Comparison of ENCODE assay signal across 13 cellular contexts in the genomic region with DNA sequence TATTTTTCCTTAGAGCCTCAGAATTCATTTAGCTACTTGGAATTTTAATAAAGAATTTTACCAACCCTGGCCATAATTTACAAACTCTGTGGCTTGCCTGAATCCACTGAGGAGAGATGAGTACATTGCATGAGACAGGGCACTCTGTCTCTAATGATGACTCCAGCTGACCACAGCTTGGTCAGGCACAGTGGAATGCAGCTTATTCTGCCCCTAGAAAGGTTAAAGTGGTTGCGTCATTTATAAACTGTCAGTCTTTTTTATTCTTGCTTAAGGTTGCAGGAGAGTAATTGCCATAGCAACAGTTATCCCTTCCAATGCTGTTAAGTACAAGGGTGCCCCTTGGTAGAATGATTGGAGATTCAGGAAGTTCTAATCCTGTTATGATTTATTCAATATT. TPM values are rescaled to one million over a fixed set of nuclear protein-coding genes. Genes with fewer than 3 reads are reported as not detected.
DNase-seq lines count a peak whose midpoint lies in the region; ATAC-seq and TF ChIP-seq lines count a peak whose summit lies in the region.
"Had no signal": no experiment of that assay in that cellular context is flagged by ENCODE, and none has a peak within 500 bp of the region (broad histone marks: within the 10 kb centered on the region; RNA-seq: fewer than 3 reads in every experiment).

No MANE protein-coding gene starts in this region.

- H4K20me1 ChIP-seq in OCI-LY3 (ENCODE audit: insufficient read depth, low read length): no peaks in the 10 kb centered on the region
- no peaks in the 10 kb centered on the region for H4K20me1 ChIP-seq in osteoblast (ENCODE audit: insufficient read depth, low read length)

- H3K27ac ChIP-seq in OCI-LY3 (ENCODE audit: low read length) (peak overlapping the region; percentile 39; the same call in 1 of the 2 replicates), osteoblast (ENCODE audit: low read depth, low read length) (peak overlapping the region; percentile 93)
- H3K27ac ChIP-seq: Peyer's patch had no signal

- H3K27me3 ChIP-seq in OCI-LY3 (ENCODE audit: low read depth, low read length) (no peaks in the 10 kb centered on the region), osteoblast (ENCODE audit: insufficient read depth, low read length) (no peaks in the 10 kb centered on the region)
- H3K27me3 ChIP-seq: Peyer's patch had no signal

- no peak overlapping the region for H3K9ac ChIP-seq in OCI-LY3 (ENCODE audit: low read length)

- H3K36me3 ChIP-seq in OCI-LY3 (replicated peaks; ENCODE audit: low read depth, low read length): no peaks in the 10 kb centered on the region
- H3K36me3 ChIP-seq in osteoblast (ENCODE audit: insufficient read depth, low read length): no peaks in the 10 kb centered on the region
- H3K36me3 ChIP-seq: Peyer's patch had no signal

- no peak for ATAC-seq in HG03571 (IDR thresholded peaks at IDR 0.05; ENCODE audit: unreplicated experiment)
- ATAC-seq: activated CD4-positive, CD25-positive, alpha-beta regulatory T cell treated with anti-CD3 and anti-CD28 coated beads, Interleukin-2, amount 50 U/mL, for 24 hours; activated T-cell treated with anti-CD3 and anti-CD28 coated beads, Interleukin-2, amount 50 U/mL, for 72 hours had no signal

- TF ChIP-seq CTCF in OCI-LY3 (IDR thresholded peaks at IDR 0.05; ENCODE audit: low read depth, low read length) (no peak), osteoblast (IDR thresholded peaks at IDR 0.05; ENCODE audit: extremely low read depth, low read depth, low read length) (no peak)

- H3K4me2 ChIP-seq in OCI-LY3 (ENCODE audit: low read length) (peak overlapping the region; percentile 19), osteoblast (ENCODE audit: insufficient read depth, low read length) (peak overlapping the region; percentile 49)

- H2AFZ ChIP-seq in OCI-LY3 (ENCODE audit: low read depth, low read length) (no peak overlapping the region), osteoblast (ENCODE audit: low read length) (no peak overlapping the region)

- H3K4me3 ChIP-seq in OCI-LY3 (ENCODE audit: low read length): no peak overlapping the region
- H3K4me3 ChIP-seq in osteoblast (ENCODE audit: insufficient read depth, low read length): no peak overlapping the region
- H3K4me3 ChIP-seq: Peyer's patch had no signal

- DNase-seq in GM03348 (ENCODE audit: low spot score): peak; percentile 89
- peak; percentile 93 for DNase-seq in dedifferentiated amniotic fluid mesenchymal stem cell (ENCODE audit: extremely low spot score)
- peak; percentile 82 for DNase-seq in osteoblast (ENCODE audit: insufficient read length, low spot score, missing footprints)
- no peak for DNase-seq in cortex of kidney (lab: John Stamatoyannopoulos, UW)
- no peak for DNase-seq in NCI-H446 (lab: John Stamatoyannopoulos, UW)
- DNase-seq in NCI-H526 (lab: John Stamatoyannopoulos, UW): no peak
- DNase-seq: activated T-cell treated with anti-CD3 and anti-CD28 coated beads, Interleukin-2, amount 50 U/mL, for 72 hours; H7; Peyer's patch had no signal

- H3K9me3 ChIP-seq in OCI-LY3 (ENCODE audit: insufficient read depth, low read length): no peaks in the 10 kb centered on the region
- H3K9me3 ChIP-seq in osteoblast (ENCODE audit: low read depth, low read length): no peaks in the 10 kb centered on the region
- H3K9me3 ChIP-seq: Peyer's patch had no signal

- H3K79me2 ChIP-seq in OCI-LY3 (ENCODE audit: low read length) (no peaks in the 10 kb centered on the region), osteoblast (ENCODE audit: insufficient read depth, low read length) (peaks cover 50% of the 10 kb centered on the region)

- H3K4me1 ChIP-seq in OCI-LY3 (ENCODE audit: low read length) (peaks cover 31% of the 10 kb centered on the region), osteoblast (ENCODE audit: insufficient read depth, low read length) (peaks cover 43% of the 10 kb centered on the region)
- H3K4me1 ChIP-seq: Peyer's patch had no signal

RNA-seq across cellular contexts. Expression of gene PDE4B, which starts 28.3 kb away (rescaled TPM):
- total RNA-seq in osteoblast: 19.2 and 21.4 TPM in 2 replicates
- total RNA-seq: G401 had no signal

Comparison
In these comparisons a context has a peak if more than half of its experiments do, and no peak if none do; other contexts are left out.
1. DNase-seq: peak in GM03348 (single experiment), dedifferentiated amniotic fluid mesenchymal stem cell (single experiment) and osteoblast (single experiment); none in cortex of kidney (single experiment), NCI-H446 (0 of 2) and NCI-H526 (0 of 2).